In the genomic region with DNA sequence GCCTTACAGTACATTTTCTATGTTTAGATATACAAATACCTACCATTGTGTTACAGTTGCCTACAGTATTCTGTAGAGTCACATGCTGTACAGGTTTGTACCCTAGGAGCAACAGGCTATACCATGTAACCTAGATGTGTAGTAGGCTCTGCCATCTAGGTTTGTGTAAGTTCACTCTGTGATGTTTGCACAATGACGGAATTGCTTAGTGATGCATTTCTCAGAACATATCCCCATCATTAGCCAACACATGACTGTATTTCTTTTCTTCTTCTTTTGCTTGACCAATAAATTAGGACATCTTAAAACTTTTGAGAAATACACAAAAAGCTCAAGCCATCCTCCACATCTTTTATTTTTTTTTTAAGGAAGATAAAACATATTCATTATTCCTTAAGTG, we compare ENCODE assay signal across 20 cellular contexts. TPM values are rescaled to one million over a fixed set of nuclear protein-coding genes. Genes with fewer than 3 reads are reported as not detected.
DNase-seq lines count a peak whose midpoint lies in the region; ATAC-seq and TF ChIP-seq lines count a peak whose summit lies in the region.
"Had no signal": no experiment of that assay in that cellular context is flagged by ENCODE, and none has a peak within 500 bp of the region (broad histone marks: within the 10 kb centered on the region; RNA-seq: fewer than 3 reads in every experiment).

No MANE protein-coding gene starts in this region.

- ATAC-seq in activated naive CD8-positive, alpha-beta T cell treated with anti-CD3 and anti-CD28 coated beads, Interleukin-2, amount 50 U/mL, for 24 hours = no peak
- ATAC-seq: naive thymus-derived CD8-positive, alpha-beta T cell; stimulated activated memory B cell treated with anti-CD40 and anti-IgM and Interleukin-4, amounts not matched to agents 10 μg/mL and 1 μg/mL and 100 μg/mL, for 72 hours had no signal

- H3K36me3 ChIP-seq in ascending aorta (no peaks in the 10 kb centered on the region), neutrophil (no peaks in the 10 kb centered on the region), vagina (no peaks in the 10 kb centered on the region)
- no peaks in the 10 kb centered on the region for H3K36me3 ChIP-seq in CD8-positive, alpha-beta memory T cell (ENCODE audit: insufficient read depth, low read length)
- H3K36me3 ChIP-seq: BE2C, cardiac muscle cell, sigmoid colon had no signal

- H3K4me3 ChIP-seq in ascending aorta (no peak overlapping the region), neutrophil (ENCODE audit: low read depth in 1 of 2, low read length in 1 of 2) (peak overlapping the region; percentile 6 to 29), vagina (no peak overlapping the region)
- no peak overlapping the region for H3K4me3 ChIP-seq in CD8-positive, alpha-beta memory T cell (ENCODE audit: low read length)
- H3K4me3 ChIP-seq: cardiac muscle cell, sigmoid colon had no signal

- H3K36me3 Mint-ChIP-seq in activated naive CD8-positive, alpha-beta T cell treated with anti-CD3 and anti-CD28 coated beads for 36 hours = peaks cover 16% of the 10 kb centered on the region
- H3K36me3 Mint-ChIP-seq in activated naive CD8-positive, alpha-beta T cell treated with anti-CD3 and anti-CD28 coated beads, Interleukin-2, amount 50 U/mL, for 24 hours (ENCODE audit: low read depth) = no peaks in the 10 kb centered on the region
- peaks cover 0 to 3% (median 3%) of the 10 kb centered on the region in 3 donors for H3K36me3 Mint-ChIP-seq in CD8-positive, alpha-beta memory T cell
- H3K36me3 Mint-ChIP-seq: naive thymus-derived CD8-positive, alpha-beta T cell; stimulated activated memory B cell treated with anti-CD40 and anti-IgM and Interleukin-4, amounts not matched to agents 10 μg/mL and 1 μg/mL and 100 μg/mL, for 72 hours had no signal

- peaks cover 29 to 65% of the 10 kb centered on the region in 2 donors for H3K4me1 ChIP-seq in ascending aorta
- H3K4me1 ChIP-seq in neutrophil (ENCODE audit: control insufficient read depth in 1 of 2, insufficient read depth in 1 of 2, low read depth in 1 of 2, low read length in 1 of 2) = peaks cover 79 to 89% of the 10 kb centered on the region in 2 experiments
- peaks cover 27% of the 10 kb centered on the region for H3K4me1 ChIP-seq in vagina
- H3K4me1 ChIP-seq in CD8-positive, alpha-beta memory T cell (ENCODE audit: insufficient read depth, low read length) = peaks cover 7% of the 10 kb centered on the region
- H3K4me1 ChIP-seq: BE2C had no signal

- peaks cover 49% of the 10 kb centered on the region for H3K4me1 Mint-ChIP-seq in activated naive CD8-positive, alpha-beta T cell treated with anti-CD3 and anti-CD28 coated beads for 36 hours
- H3K4me1 Mint-ChIP-seq in activated naive CD8-positive, alpha-beta T cell treated with anti-CD3 and anti-CD28 coated beads, Interleukin-2, amount 50 U/mL, for 24 hours = peaks cover 41% of the 10 kb centered on the region
- H3K4me1 Mint-ChIP-seq in CD8-positive, alpha-beta memory T cell = peaks cover 10 to 29% (median 18%) of the 10 kb centered on the region in 3 donors

- H3K27me3 ChIP-seq in ascending aorta (no peaks in the 10 kb centered on the region), neutrophil (no peaks in the 10 kb centered on the region), vagina (no peaks in the 10 kb centered on the region)
- no peaks in the 10 kb centered on the region for H3K27me3 ChIP-seq in CD8-positive, alpha-beta memory T cell (ENCODE audit: insufficient read depth, low read length, poor library complexity, severe bottlenecking)
- H3K27me3 ChIP-seq: cardiac muscle cell, sigmoid colon had no signal

- H3K9me3 ChIP-seq in ascending aorta (no peaks in the 10 kb centered on the region), neutrophil (no peaks in the 10 kb centered on the region), vagina (no peaks in the 10 kb centered on the region)
- no peaks in the 10 kb centered on the region for H3K9me3 ChIP-seq in CD8-positive, alpha-beta memory T cell (ENCODE audit: low read length)
- H3K9me3 ChIP-seq: BE2C, sigmoid colon had no signal

- H3K9me3 Mint-ChIP-seq in activated naive CD8-positive, alpha-beta T cell treated with anti-CD3 and anti-CD28 coated beads for 36 hours = no peaks in the 10 kb centered on the region
- no peaks in the 10 kb centered on the region for H3K9me3 Mint-ChIP-seq in activated naive CD8-positive, alpha-beta T cell treated with anti-CD3 and anti-CD28 coated beads, Interleukin-2, amount 50 U/mL, for 24 hours
- H3K9me3 Mint-ChIP-seq in CD8-positive, alpha-beta memory T cell = no peaks in the 10 kb centered on the region
- H3K9me3 Mint-ChIP-seq: activated naive CD8-positive, alpha-beta T cell treated with anti-CD3 and anti-CD28 coated beads, Interleukin-2, amount 10 ng/mL, durations not matched to agents 7 days and 5 days; naive thymus-derived CD8-positive, alpha-beta T cell; stimulated activated memory B cell treated with anti-CD40 and anti-IgM and Interleukin-4, amounts not matched to agents 10 μg/mL and 1 μg/mL and 100 μg/mL, for 72 hours had no signal

- H3K4me3 Mint-ChIP-seq in activated naive CD8-positive, alpha-beta T cell treated with anti-CD3 and anti-CD28 coated beads for 36 hours = no peak overlapping the region
- no peak overlapping the region for H3K4me3 Mint-ChIP-seq in activated naive CD8-positive, alpha-beta T cell treated with anti-CD3 and anti-CD28 coated beads, Interleukin-2, amount 50 U/mL, for 24 hours
- H3K4me3 Mint-ChIP-seq in CD8-positive, alpha-beta memory T cell = no peak overlapping the region
- H3K4me3 Mint-ChIP-seq: activated naive CD8-positive, alpha-beta T cell treated with anti-CD3 and anti-CD28 coated beads, Interleukin-2, amount 10 ng/mL, durations not matched to agents 7 days and 5 days; stimulated activated memory B cell treated with anti-CD40 and anti-IgM and Interleukin-4, amounts not matched to agents 10 μg/mL and 1 μg/mL and 100 μg/mL, for 72 hours had no signal

- POLR2A ChIA-PET in CD8-positive, alpha-beta memory T cell (lab: Charles Lee) = no interaction called here

- DNase-seq in activated naive CD8-positive, alpha-beta T cell treated with anti-CD3 and anti-CD28 coated beads for 36 hours = no peak
- no peak for DNase-seq in activated naive CD8-positive, alpha-beta T cell treated with anti-CD3 and anti-CD28 coated beads, Interleukin-2, amount 50 U/mL, for 24 hours
- DNase-seq in ascending aorta (ENCODE audit: low spot score in 2 of 2) = no peak
- no peak for DNase-seq in vagina (ENCODE audit: extremely low spot score in 2 of 2)
- no peak for DNase-seq in NCI-H146 treated with DMSO at 0.1 percent for 48 hours (lab: John Stamatoyannopoulos, UW; ENCODE audit: unreplicated experiment)
- DNase-seq in cerebellar nuclear complex (lab: John Stamatoyannopoulos, UW) = no peak
- DNase-seq in CD8-positive, alpha-beta memory T cell = no peak
- DNase-seq: activated CD4-positive, alpha-beta T cell treated with anti-CD3 and anti-CD28 coated beads for 48 hours; activated naive CD8-positive, alpha-beta T cell treated with anti-CD3 and anti-CD28 coated beads, Interleukin-2, amount 10 ng/mL, durations not matched to agents 7 days and 5 days; BE2C; naive thymus-derived CD8-positive, alpha-beta T cell; NCI-H1436; NCI-H526 treated with DMSO at 0.1 percent for 48 hours; sigmoid colon; T-helper 1 cell had no signal

- H3K27me3 Mint-ChIP-seq in activated naive CD8-positive, alpha-beta T cell treated with anti-CD3 and anti-CD28 coated beads for 36 hours = no peaks in the 10 kb centered on the region
- no peaks in the 10 kb centered on the region for H3K27me3 Mint-ChIP-seq in activated naive CD8-positive, alpha-beta T cell treated with anti-CD3 and anti-CD28 coated beads, Interleukin-2, amount 50 U/mL, for 24 hours
- no peaks in the 10 kb centered on the region for H3K27me3 Mint-ChIP-seq in CD8-positive, alpha-beta memory T cell
- H3K27me3 Mint-ChIP-seq: activated naive CD8-positive, alpha-beta T cell treated with anti-CD3 and anti-CD28 coated beads, Interleukin-2, amount 10 ng/mL, durations not matched to agents 7 days and 5 days; naive thymus-derived CD8-positive, alpha-beta T cell; stimulated activated memory B cell treated with anti-CD40 and anti-IgM and Interleukin-4, amounts not matched to agents 10 μg/mL and 1 μg/mL and 100 μg/mL, for 72 hours had no signal

- intact Hi-C loops in ascending aorta (cut with DNase I) = no loop called here
- intact Hi-C loops in vagina (cut with DNase I) = no loop called here

- TF ChIP-seq POLR2A in vagina (IDR thresholded peaks at IDR 0.05) = no peak

- H3K27ac Mint-ChIP-seq in activated naive CD8-positive, alpha-beta T cell treated with anti-CD3 and anti-CD28 coated beads for 36 hours = peak overlapping the region; percentile 51
- no peak overlapping the region for H3K27ac Mint-ChIP-seq in activated naive CD8-positive, alpha-beta T cell treated with anti-CD3 and anti-CD28 coated beads, Interleukin-2, amount 50 U/mL, for 24 hours
- peak overlapping the region in 3 of 8 donors; percentile 26 to 51 (median 32) for H3K27ac Mint-ChIP-seq in CD8-positive, alpha-beta memory T cell
- H3K27ac Mint-ChIP-seq: activated naive CD8-positive, alpha-beta T cell treated with anti-CD3 and anti-CD28 coated beads, Interleukin-2, amount 10 ng/mL, durations not matched to agents 7 days and 5 days; stimulated activated memory B cell treated with anti-CD40 and anti-IgM and Interleukin-4, amounts not matched to agents 10 μg/mL and 1 μg/mL and 100 μg/mL, for 72 hours had no signal

- CTCF ChIA-PET in CD8-positive, alpha-beta memory T cell (lab: Charles Lee) = no interaction called here

- no peak for TF ChIP-seq CTCF in ascending aorta (IDR thresholded peaks at IDR 0.05)
- TF ChIP-seq CTCF in neutrophil (IDR thresholded peaks at IDR 0.05) = no peak
- TF ChIP-seq CTCF in vagina (IDR thresholded peaks at IDR 0.05) = no peak

- H3K27ac ChIP-seq in ascending aorta (peak overlapping the region; percentile 92 to 97), neutrophil (peak overlapping the region; percentile 89), vagina (peak overlapping the region; percentile 81)
- H3K27ac ChIP-seq in CD8-positive, alpha-beta memory T cell (ENCODE audit: low read depth, low read length) = no peak overlapping the region
- H3K27ac ChIP-seq: cardiac muscle cell, epithelial cell of prostate, parathyroid adenoma had no signal

RNA-seq across cellular contexts. Expression of a gene that starts 5.5 kb away (rescaled TPM):
- 10 to 100 TPM; 72.6 to 73.0 TPM for total RNA-seq in activated naive CD8-positive, alpha-beta T cell treated with anti-CD3 and anti-CD28 coated beads for 36 hours
- 68.0 TPM for total RNA-seq in ascending aorta
- 43.2 TPM for total RNA-seq in vagina
- total RNA-seq in CD8-positive, alpha-beta memory T cell = 10 to 100 TPM; 53.6 to 60.1 TPM
- 7.4 TPM for polyA plus RNA-seq in CD8-positive, alpha-beta memory T cell

Comparison
In these comparisons a context has a peak if more than half of its experiments do, and no peak if none do; other contexts are left out.
1. H3K4me3 ChIP-seq: peak in neutrophil (2 of 2); none in ascending aorta (0 of 2), vagina (0 of 2) and CD8-positive, alpha-beta memory T cell (single experiment).